1 cellular context compared by ENCODE assay signal in genomic region chr18:78934003-78934402, GRCh38.
TF ChIP-seq lines count a peak whose summit lies in the region.

No MANE protein-coding gene starts in this region.

TF ChIP-seq in H1, 55 proteins besides CTCF, POLR2A, EP300 and RAD21:
- TF ChIP-seq CTBP2 (IDR thresholded peaks at IDR 0.05; ENCODE audit: borderline replicate concordance, insufficient read depth, insufficient read length, low read length) (no peak), PHF8 (conservative IDR thresholded peaks at IDR 0.05; ENCODE audit: low read depth, low read length) (no peak), BACH1 (IDR thresholded peaks at IDR 0.05; ENCODE audit: low read length) (no peak), RXRA (IDR thresholded peaks at IDR 0.05; ENCODE audit: insufficient read depth, low read depth, low read length) (no peak), CEBPB (IDR thresholded peaks at IDR 0.05; ENCODE audit: low read depth, low read length) (no peak), SIN3A (conservative IDR thresholded peaks at IDR 0.05 in 1 of 2, IDR thresholded peaks at IDR 0.05 in 1 of 2; ENCODE audit: low read depth in 1 of 2, low read length in 2 of 2) (no peak), SP4 (IDR thresholded peaks at IDR 0.05; ENCODE audit: low read length) (no peak), CHD2 (IDR thresholded peaks at IDR 0.05; ENCODE audit: low read length) (no peak), NRF1 (IDR thresholded peaks at IDR 0.05; ENCODE audit: low read depth, low read length) (no peak)
TF ChIP-seq in H1: peak in this region for 0.
